In the genomic region with DNA sequence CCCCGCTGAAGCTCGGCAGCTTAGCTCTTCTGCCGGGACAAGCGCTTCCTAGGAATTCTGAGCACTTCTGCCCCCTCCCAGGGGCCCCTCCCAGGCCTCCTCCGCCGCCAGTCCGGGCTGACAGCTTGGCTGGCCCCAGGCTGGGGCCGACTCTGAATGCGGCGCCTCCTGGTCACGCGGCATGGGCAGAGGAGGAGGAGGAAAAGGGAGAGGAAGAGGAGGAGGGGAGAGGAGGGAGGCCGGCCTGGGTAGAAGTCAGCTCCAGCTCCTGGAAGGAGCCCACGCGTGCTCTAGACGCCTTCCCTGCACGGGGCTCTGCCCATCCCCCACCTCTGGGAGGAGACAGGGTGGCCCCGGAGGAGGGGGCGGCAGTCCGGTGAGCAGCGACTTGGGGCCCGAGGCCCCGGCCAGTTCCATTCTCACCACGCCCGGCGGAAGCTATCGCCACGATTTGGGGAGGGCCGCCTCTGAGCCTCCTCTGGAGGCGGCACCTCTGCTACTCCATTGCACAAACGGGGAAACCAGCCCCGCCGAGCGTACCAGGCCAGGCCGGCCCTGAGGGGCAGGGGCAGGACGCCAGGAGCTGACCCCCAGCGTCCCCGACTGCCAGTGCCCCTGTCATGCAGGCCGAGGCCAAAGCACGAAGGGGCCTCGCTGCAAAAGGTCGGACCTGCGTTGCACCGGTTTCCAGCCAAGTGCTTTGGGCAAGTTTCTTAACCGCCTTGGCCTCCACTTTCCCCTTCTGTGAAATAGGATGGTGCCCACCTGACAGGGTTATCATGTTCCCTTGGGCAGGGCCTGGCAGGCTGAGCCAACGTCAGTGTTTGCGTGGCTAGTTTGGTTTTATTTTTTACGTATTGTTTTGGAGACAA, we compare ENCODE assay signal across 1 cellular context.
TF ChIP-seq lines count a peak whose summit lies in the region.

No MANE protein-coding gene starts in this region.

TF ChIP-seq in IMR-90, 13 proteins besides CTCF, POLR2A, EP300 and RAD21 (continued from another document):
- TF ChIP-seq, protein P1, sequence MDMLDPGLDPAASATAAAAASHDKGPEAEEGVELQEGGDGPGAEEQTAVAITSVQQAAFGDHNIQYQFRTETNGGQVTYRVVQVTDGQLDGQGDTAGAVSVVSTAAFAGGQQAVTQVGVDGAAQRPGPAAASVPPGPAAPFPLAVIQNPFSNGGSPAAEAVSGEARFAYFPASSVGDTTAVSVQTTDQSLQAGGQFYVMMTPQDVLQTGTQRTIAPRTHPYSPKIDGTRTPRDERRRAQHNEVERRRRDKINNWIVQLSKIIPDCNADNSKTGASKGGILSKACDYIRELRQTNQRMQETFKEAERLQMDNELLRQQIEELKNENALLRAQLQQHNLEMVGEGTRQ (IDR thresholded peaks at IDR 0.05; ENCODE audit: low read depth, low read length): peak; percentile 49; the same call in 1 of the 2 replicates
